In the genomic region with DNA sequence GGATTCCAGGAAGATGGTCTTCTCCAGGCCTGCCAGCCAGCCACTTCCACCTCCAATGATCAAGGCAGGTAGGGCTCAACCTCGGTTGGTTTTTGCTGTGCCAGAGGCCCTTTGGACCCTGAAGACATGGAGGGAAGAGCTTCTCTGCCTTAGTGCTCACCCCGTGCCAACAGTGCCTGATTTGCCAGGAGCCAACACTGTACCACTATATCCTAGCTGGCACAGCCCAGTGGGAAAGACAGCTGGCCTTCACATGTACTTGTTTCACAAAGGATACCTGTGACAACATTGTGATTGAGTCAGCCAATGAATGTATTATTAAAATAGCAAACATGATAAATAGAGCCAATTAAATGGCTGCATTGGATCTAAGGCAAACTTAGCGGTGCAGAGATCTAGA, we compare ENCODE assay signal across 26 cellular contexts.
"Had no signal": no experiment of that assay in that cellular context is flagged by ENCODE, and none has a peak within 500 bp of the region (broad histone marks: within the 10 kb centered on the region; RNA-seq: fewer than 3 reads in every experiment).

No MANE protein-coding gene starts in this region.

- H3K27me3 Mint-ChIP-seq: naive B cell; stimulated activated naive B cell treated with anti-CD40 and anti-IgM and Interleukin-4, amounts not matched to agents 10 μg/mL and 1 μg/mL and 100 μg/mL, for 72 hours; stimulated activated naive CD8-positive, alpha-beta T cell treated with anti-CD3 and anti-CD28 coated beads, Interleukin-15, Interleukin-2, amounts not matched to agents 100 ng/mL and 50 ng/mL, for 24 hours had no signal

- H3K4me3 Mint-ChIP-seq: mesothelial cell of epicardium; nephron progenitor cell; stimulated activated naive B cell treated with anti-CD40 and anti-IgM and Interleukin-4, amounts not matched to agents 10 μg/mL and 1 μg/mL and 100 μg/mL, for 72 hours; stimulated activated naive CD8-positive, alpha-beta T cell treated with anti-CD3 and anti-CD28 coated beads, Interleukin-15, Interleukin-2, amounts not matched to agents 100 ng/mL and 50 ng/mL, for 24 hours had no signal

- H3K36me3 ChIP-seq: esophagus muscularis mucosa, gastroesophageal sphincter, heart left ventricle, left lung, ovary, right lobe of liver, thoracic aorta, tibial nerve, upper lobe of left lung had no signal

- H3K4me1 ChIP-seq: esophagus muscularis mucosa, foreskin keratinocyte, gastroesophageal sphincter, heart left ventricle, left lung, right lobe of liver, tibial nerve, upper lobe of left lung had no signal

- H2AFZ ChIP-seq: hepatocyte had no signal

- DNase-seq: dermis blood vessel endothelial cell; effector memory CD4-positive, alpha-beta T cell; foreskin keratinocyte; heart left ventricle; kidney; left lung; mesenchymal stem cell; mucosa of descending colon; naive B cell; nephron progenitor cell; occipital lobe; ovary; retina; right lobe of liver; small intestine; stimulated activated CD4-positive, alpha-beta T cell treated with anti-CD3 and anti-CD28 coated beads, Interleukin-2, amount 100 ng/mL, for 48 hours; stimulated activated naive B cell treated with anti-CD40 and anti-IgM and Interleukin-4, amounts not matched to agents 10 μg/mL and 1 μg/mL and 100 μg/mL, for 72 hours; upper lobe of left lung had no signal

- H3K27ac Mint-ChIP-seq: mesothelial cell of epicardium; nephron progenitor cell; stimulated activated naive B cell treated with anti-CD40 and anti-IgM and Interleukin-4, amounts not matched to agents 10 μg/mL and 1 μg/mL and 100 μg/mL, for 72 hours; stimulated activated naive CD8-positive, alpha-beta T cell treated with anti-CD3 and anti-CD28 coated beads, Interleukin-15, Interleukin-2, amounts not matched to agents 100 ng/mL and 50 ng/mL, for 24 hours had no signal

- ATAC-seq: foreskin keratinocyte; gastroesophageal sphincter; heart left ventricle; left lung; mucosa of descending colon; stimulated activated naive B cell treated with anti-CD40 and anti-IgM and Interleukin-4, amounts not matched to agents 10 μg/mL and 1 μg/mL and 100 μg/mL, for 72 hours had no signal

- H3K27ac ChIP-seq: coronary artery, esophagus muscularis mucosa, foreskin keratinocyte, gastroesophageal sphincter, heart left ventricle, hepatocyte, left lung, ovary, right lobe of liver, thoracic aorta, tibial nerve, upper lobe of left lung had no signal

- H3K4me2 ChIP-seq: hepatocyte had no signal

- H3K9me3 Mint-ChIP-seq: stimulated activated naive CD8-positive, alpha-beta T cell treated with anti-CD3 and anti-CD28 coated beads, Interleukin-15, Interleukin-2, amounts not matched to agents 100 ng/mL and 50 ng/mL, for 24 hours had no signal

- H3K4me1 Mint-ChIP-seq: mesothelial cell of epicardium; naive B cell; nephron progenitor cell; stimulated activated naive B cell treated with anti-CD40 and anti-IgM and Interleukin-4, amounts not matched to agents 10 μg/mL and 1 μg/mL and 100 μg/mL, for 72 hours had no signal

- H3K4me3 ChIP-seq: coronary artery, esophagus muscularis mucosa, gastroesophageal sphincter, heart left ventricle, hepatocyte, left lung, mucosa of descending colon, ovary, right lobe of liver, thoracic aorta, tibial nerve, upper lobe of left lung had no signal

- H3K36me3 Mint-ChIP-seq: mesothelial cell of epicardium; stimulated activated naive B cell treated with anti-CD40 and anti-IgM and Interleukin-4, amounts not matched to agents 10 μg/mL and 1 μg/mL and 100 μg/mL, for 72 hours had no signal

- H3K27me3 ChIP-seq: esophagus muscularis mucosa, foreskin keratinocyte, gastroesophageal sphincter, hepatocyte, left lung, ovary, right lobe of liver, upper lobe of left lung had no signal

- H3K79me2 ChIP-seq: hepatocyte had no signal

- H3K9me3 ChIP-seq: esophagus muscularis mucosa, gastroesophageal sphincter, heart left ventricle, left lung, mucosa of descending colon, ovary, right lobe of liver, thoracic aorta, tibial nerve, upper lobe of left lung had no signal
